Comparison of ENCODE assay signal across 2 cellular contexts in the genomic region with DNA sequence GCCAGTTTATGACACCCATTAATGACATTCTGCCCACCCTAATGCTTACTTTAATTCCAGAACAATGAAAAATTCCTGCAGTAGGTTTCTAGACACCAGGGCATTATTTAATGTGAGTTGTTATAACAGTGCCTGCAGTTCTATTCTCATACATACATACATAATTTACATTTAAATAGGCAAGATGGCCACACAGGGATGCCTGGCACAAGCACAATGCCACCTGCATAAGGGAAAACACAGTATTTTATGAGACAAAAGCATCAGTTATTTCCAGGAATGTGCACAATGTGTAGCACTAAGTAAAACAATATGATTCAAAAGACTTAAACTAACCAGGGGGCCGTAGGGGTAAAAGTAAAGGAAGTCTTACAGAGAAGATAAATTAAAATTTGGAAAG.
TF ChIP-seq lines count a peak whose summit lies in the region.

No MANE protein-coding gene starts in this region.

TF ChIP-seq in GM23338, 12 proteins besides CTCF, POLR2A, EP300 and RAD21:
- TF ChIP-seq ZNF331 (CRISPR knock-in tag; IDR thresholded peaks at IDR 0.05; ENCODE audit: low read depth) (no peak), NANOG (IDR thresholded peaks at IDR 0.05; ENCODE audit: borderline replicate concordance) (peak; percentile 78)

TF ChIP-seq in H1, 55 proteins besides CTCF, POLR2A, EP300 and RAD21:
- TF ChIP-seq CHD2 (IDR thresholded peaks at IDR 0.05; ENCODE audit: low read length) (no peak), BACH1 (IDR thresholded peaks at IDR 0.05; ENCODE audit: low read length) (no peak), POU5F1 (IDR thresholded peaks at IDR 0.05; ENCODE audit: low read depth, low read length) (0 out of 2 replicates have a peak, but pooled peaks have one; percentile 53), NANOG (IDR thresholded peaks at IDR 0.05; ENCODE audit: insufficient read depth, low read depth, low read length, poor library complexity, severe bottlenecking) (no peak), YY1 (IDR thresholded peaks at IDR 0.05; ENCODE audit: low read depth, low read length) (0 out of 2 replicates have a peak, but pooled peaks have one; percentile 38), CREB1 (IDR thresholded peaks at IDR 0.05) (no peak), CBX5 (IDR thresholded peaks at IDR 0.05; ENCODE audit: low read depth, low read length) (no peak), TAF1 (IDR thresholded peaks at IDR 0.05; ENCODE audit: low read depth, low read length) (no peak), SP2 (IDR thresholded peaks at IDR 0.05; ENCODE audit: low read length) (no peak), SP1 (IDR thresholded peaks at IDR 0.05; ENCODE audit: low read depth, low read length) (no peak), TEAD4 (IDR thresholded peaks at IDR 0.05; ENCODE audit: low read depth, low read length) (no peak), BCL11A (IDR thresholded peaks at IDR 0.05; ENCODE audit: low read depth in 2 of 2, low read length in 2 of 2) (no peak), BRCA1 (IDR thresholded peaks at IDR 0.05; ENCODE audit: low read depth, low read length) (no peak), JUN (IDR thresholded peaks at IDR 0.05; ENCODE audit: low read depth, low read length) (no peak), RBBP5 (IDR thresholded peaks at IDR 0.05; ENCODE audit: borderline replicate concordance, low read depth, low read length) (no peak), SRF (IDR thresholded peaks at IDR 0.05; ENCODE audit: low read depth, low read length) (no peak), CTBP2 (IDR thresholded peaks at IDR 0.05; ENCODE audit: borderline replicate concordance, insufficient read depth, insufficient read length, low read length) (no peak)
- TF ChIP-seq, protein P1, sequence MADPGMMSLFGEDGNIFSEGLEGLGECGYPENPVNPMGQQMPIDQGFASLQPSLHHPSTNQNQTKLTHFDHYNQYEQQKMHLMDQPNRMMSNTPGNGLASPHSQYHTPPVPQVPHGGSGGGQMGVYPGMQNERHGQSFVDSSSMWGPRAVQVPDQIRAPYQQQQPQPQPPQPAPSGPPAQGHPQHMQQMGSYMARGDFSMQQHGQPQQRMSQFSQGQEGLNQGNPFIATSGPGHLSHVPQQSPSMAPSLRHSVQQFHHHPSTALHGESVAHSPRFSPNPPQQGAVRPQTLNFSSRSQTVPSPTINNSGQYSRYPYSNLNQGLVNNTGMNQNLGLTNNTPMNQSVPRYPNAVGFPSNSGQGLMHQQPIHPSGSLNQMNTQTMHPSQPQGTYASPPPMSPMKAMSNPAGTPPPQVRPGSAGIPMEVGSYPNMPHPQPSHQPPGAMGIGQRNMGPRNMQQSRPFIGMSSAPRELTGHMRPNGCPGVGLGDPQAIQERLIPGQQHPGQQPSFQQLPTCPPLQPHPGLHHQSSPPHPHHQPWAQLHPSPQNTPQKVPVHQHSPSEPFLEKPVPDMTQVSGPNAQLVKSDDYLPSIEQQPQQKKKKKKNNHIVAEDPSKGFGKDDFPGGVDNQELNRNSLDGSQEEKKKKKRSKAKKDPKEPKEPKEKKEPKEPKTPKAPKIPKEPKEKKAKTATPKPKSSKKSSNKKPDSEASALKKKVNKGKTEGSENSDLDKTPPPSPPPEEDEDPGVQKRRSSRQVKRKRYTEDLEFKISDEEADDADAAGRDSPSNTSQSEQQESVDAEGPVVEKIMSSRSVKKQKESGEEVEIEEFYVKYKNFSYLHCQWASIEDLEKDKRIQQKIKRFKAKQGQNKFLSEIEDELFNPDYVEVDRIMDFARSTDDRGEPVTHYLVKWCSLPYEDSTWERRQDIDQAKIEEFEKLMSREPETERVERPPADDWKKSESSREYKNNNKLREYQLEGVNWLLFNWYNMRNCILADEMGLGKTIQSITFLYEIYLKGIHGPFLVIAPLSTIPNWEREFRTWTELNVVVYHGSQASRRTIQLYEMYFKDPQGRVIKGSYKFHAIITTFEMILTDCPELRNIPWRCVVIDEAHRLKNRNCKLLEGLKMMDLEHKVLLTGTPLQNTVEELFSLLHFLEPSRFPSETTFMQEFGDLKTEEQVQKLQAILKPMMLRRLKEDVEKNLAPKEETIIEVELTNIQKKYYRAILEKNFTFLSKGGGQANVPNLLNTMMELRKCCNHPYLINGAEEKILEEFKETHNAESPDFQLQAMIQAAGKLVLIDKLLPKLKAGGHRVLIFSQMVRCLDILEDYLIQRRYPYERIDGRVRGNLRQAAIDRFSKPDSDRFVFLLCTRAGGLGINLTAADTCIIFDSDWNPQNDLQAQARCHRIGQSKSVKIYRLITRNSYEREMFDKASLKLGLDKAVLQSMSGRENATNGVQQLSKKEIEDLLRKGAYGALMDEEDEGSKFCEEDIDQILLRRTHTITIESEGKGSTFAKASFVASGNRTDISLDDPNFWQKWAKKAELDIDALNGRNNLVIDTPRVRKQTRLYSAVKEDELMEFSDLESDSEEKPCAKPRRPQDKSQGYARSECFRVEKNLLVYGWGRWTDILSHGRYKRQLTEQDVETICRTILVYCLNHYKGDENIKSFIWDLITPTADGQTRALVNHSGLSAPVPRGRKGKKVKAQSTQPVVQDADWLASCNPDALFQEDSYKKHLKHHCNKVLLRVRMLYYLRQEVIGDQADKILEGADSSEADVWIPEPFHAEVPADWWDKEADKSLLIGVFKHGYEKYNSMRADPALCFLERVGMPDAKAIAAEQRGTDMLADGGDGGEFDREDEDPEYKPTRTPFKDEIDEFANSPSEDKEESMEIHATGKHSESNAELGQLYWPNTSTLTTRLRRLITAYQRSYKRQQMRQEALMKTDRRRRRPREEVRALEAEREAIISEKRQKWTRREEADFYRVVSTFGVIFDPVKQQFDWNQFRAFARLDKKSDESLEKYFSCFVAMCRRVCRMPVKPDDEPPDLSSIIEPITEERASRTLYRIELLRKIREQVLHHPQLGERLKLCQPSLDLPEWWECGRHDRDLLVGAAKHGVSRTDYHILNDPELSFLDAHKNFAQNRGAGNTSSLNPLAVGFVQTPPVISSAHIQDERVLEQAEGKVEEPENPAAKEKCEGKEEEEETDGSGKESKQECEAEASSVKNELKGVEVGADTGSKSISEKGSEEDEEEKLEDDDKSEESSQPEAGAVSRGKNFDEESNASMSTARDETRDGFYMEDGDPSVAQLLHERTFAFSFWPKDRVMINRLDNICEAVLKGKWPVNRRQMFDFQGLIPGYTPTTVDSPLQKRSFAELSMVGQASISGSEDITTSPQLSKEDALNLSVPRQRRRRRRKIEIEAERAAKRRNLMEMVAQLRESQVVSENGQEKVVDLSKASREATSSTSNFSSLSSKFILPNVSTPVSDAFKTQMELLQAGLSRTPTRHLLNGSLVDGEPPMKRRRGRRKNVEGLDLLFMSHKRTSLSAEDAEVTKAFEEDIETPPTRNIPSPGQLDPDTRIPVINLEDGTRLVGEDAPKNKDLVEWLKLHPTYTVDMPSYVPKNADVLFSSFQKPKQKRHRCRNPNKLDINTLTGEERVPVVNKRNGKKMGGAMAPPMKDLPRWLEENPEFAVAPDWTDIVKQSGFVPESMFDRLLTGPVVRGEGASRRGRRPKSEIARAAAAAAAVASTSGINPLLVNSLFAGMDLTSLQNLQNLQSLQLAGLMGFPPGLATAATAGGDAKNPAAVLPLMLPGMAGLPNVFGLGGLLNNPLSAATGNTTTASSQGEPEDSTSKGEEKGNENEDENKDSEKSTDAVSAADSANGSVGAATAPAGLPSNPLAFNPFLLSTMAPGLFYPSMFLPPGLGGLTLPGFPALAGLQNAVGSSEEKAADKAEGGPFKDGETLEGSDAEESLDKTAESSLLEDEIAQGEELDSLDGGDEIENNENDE (IDR thresholded peaks at IDR 0.05; ENCODE audit: insufficient replicate concordance, low read length) = peak; percentile 43
TF ChIP-seq in H1: peak in this region for 3.
